20 cellular contexts compared by ENCODE assay signal in genomic region chr13:29564828-29565227, GRCh38. TPM values are rescaled to one million over a fixed set of nuclear protein-coding genes. Genes with fewer than 3 reads are reported as not detected.
DNase-seq lines count a peak whose midpoint lies in the region; ATAC-seq and TF ChIP-seq lines count a peak whose summit lies in the region.
"Had no signal": no experiment of that assay in that cellular context is flagged by ENCODE, and none has a peak within 500 bp of the region (broad histone marks: within the 10 kb centered on the region; RNA-seq: fewer than 3 reads in every experiment).

No MANE protein-coding gene starts in this region.

- intact Hi-C loops in IMR-90 (cut with micrococcal nuclease), result no loop called here
- intact Hi-C loops in PC-9 (cut with micrococcal nuclease; ENCODE audit: unreplicated experiment), result no loop called here

- H3K56ac ChIP-seq in IMR-90 (ENCODE audit: extremely low read depth, insufficient read depth, low read length), result no peak overlapping the region

- H2AK9ac ChIP-seq in IMR-90 (replicated peaks; ENCODE audit: low read depth, low read length, poor library complexity), result no peak overlapping the region

- H3K9me2 ChIP-seq in PC-9 (ENCODE audit: insufficient read depth), result no peaks in the 10 kb centered on the region

- H3K27ac ChIP-seq in IMR-90 (ENCODE audit: insufficient read depth, low read length) (no peak overlapping the region), foreskin keratinocyte (no peak overlapping the region), PC-9 (no peak overlapping the region)
- H3K27ac ChIP-seq: left lung, psoas muscle, thyroid gland had no signal

- H3K4me3 ChIP-seq in AG09309 (ENCODE audit: control insufficient read depth, low read depth, low read length) (no peak overlapping the region), IMR-90 (ENCODE audit: insufficient read depth, low read depth, low read length) (no peak overlapping the region), astrocyte of the spinal cord (ENCODE audit: low read depth, low read length) (no peak overlapping the region), PC-9 (no peak overlapping the region)
- H3K4me3 ChIP-seq: left lung, psoas muscle, thyroid gland had no signal

- H4K91ac ChIP-seq in IMR-90 (ENCODE audit: insufficient read depth, low read depth, low read length), result no peak overlapping the region

- H3K4me2 ChIP-seq in IMR-90 (ENCODE audit: low read depth, low read length) (no peak overlapping the region), PC-9 (no peak overlapping the region)

- H3K9me1 ChIP-seq in IMR-90 (ENCODE audit: insufficient read depth, low read length), result peaks cover 33% of the 10 kb centered on the region

- H3K18ac ChIP-seq in IMR-90 (ENCODE audit: low read depth, low read length), result no peak overlapping the region

- no peaks in the 10 kb centered on the region for H3K36me3 ChIP-seq in IMR-90 (ENCODE audit: control insufficient read depth, insufficient read depth, low read length)
- 0 out of 2 replicates have a peak, but pooled peaks cover 5% of the 10 kb centered on the region for H3K36me3 ChIP-seq in PC-9 (ENCODE audit: low read depth)
- H3K36me3 ChIP-seq: left lung, thyroid gland had no signal

- no peak overlapping the region for H3K9ac ChIP-seq in IMR-90 (ENCODE audit: low read depth, low read length)

- TF ChIP-seq POLR2A in IMR-90 (IDR thresholded peaks at IDR 0.05; ENCODE audit: low read depth, low read length), result no peak

- dilution Hi-C loops in IMR-90 (cut with HindIII; ENCODE audit: low sequenced_read_pairs, unreplicated experiment), result no loop called here

- H2AK5ac ChIP-seq in IMR-90 (ENCODE audit: low read depth, low read length), result no peak overlapping the region

- peaks cover 27 to 89% of the 10 kb centered on the region in 2 experiments for H3K79me1 ChIP-seq in IMR-90 (ENCODE audit: low read depth in 1 of 2, low read length in 2 of 2)

- H3K4me1 ChIP-seq in IMR-90 (ENCODE audit: control insufficient read depth, insufficient read depth, low read length) (peaks cover 9% of the 10 kb centered on the region), foreskin keratinocyte (peaks cover 45% of the 10 kb centered on the region), PC-9 (replicated peaks; ENCODE audit: insufficient read depth) (no peaks in the 10 kb centered on the region)
- H3K4me1 ChIP-seq: left lung, psoas muscle had no signal

- H3K9me3 ChIP-seq in IMR-90 (ENCODE audit: control insufficient read depth, insufficient read depth, low read length) (no peaks in the 10 kb centered on the region), PC-9 (ENCODE audit: insufficient read depth, low read depth) (no peaks in the 10 kb centered on the region)
- H3K9me3 ChIP-seq: left lung, psoas muscle, thyroid gland had no signal

- H3F3A ChIP-seq in PC-9 (ENCODE audit: insufficient read depth, low read depth), result peaks cover 18% of the 10 kb centered on the region; the same call in 1 of the 2 replicates

- no peak overlapping the region for H4K5ac ChIP-seq in IMR-90 (ENCODE audit: low read depth, low read length)

- no peak for TF ChIP-seq RAD21 in IMR-90 (IDR thresholded peaks at IDR 0.05; ENCODE audit: low read length)

- H2AFZ ChIP-seq in IMR-90 (replicated peaks; ENCODE audit: low read length, poor library complexity) (no peak overlapping the region), PC-9 (no peak overlapping the region)

- H4K20me1 ChIP-seq in IMR-90 (ENCODE audit: insufficient read depth, low read length) (peaks cover 97% of the 10 kb centered on the region), PC-9 (ENCODE audit: insufficient read depth) (peaks cover 99% of the 10 kb centered on the region)

- POLR2A ChIA-PET in IMR-90 (lab: Charles Lee; ENCODE audit: unreplicated experiment), result interaction anchor here (0.6 kb wide), 2 partner anchors 22 to 1425 kb away, joined by 3 to 6 read pairs; no protein-coding TSS in a partner anchor
- POLR2A ChIA-PET in PC-9 (lab: Charles Lee; ENCODE audit: unreplicated experiment), result no interaction called here

- TF ChIP-seq CTCF in AG09309 (IDR thresholded peaks at IDR 0.05; ENCODE audit: control insufficient read depth, insufficient read depth, low read depth, low read length, missing control alignments), result peak; percentile 15
- peak; percentile 23; the same call in 1 of the 2 replicates for TF ChIP-seq CTCF in IMR-90 (conservative IDR thresholded peaks at IDR 0.05; ENCODE audit: low read depth, low read length)
- peak; percentile 14 for TF ChIP-seq CTCF in astrocyte of the spinal cord (IDR thresholded peaks at IDR 0.05; ENCODE audit: low read depth, low read length)
- peak; percentile 44 for TF ChIP-seq CTCF in foreskin keratinocyte (conservative IDR thresholded peaks at IDR 0.05)
- no peak for TF ChIP-seq CTCF in PC-9 (conservative IDR thresholded peaks at IDR 0.05)

- in situ Hi-C loops in IMR-90 (cut with MboI; ENCODE audit: low sequenced_read_pairs), result no loop called here
- in situ Hi-C loops in astrocyte of the spinal cord (cut with HindIII; ENCODE audit: low sequenced_read_pairs), result no loop called here

- no peak for ATAC-seq in IMR-90 (ENCODE audit: low read depth)
- ATAC-seq in foreskin keratinocyte, result no peak
- ATAC-seq in HG03108 (IDR thresholded peaks at IDR 0.05; ENCODE audit: unreplicated experiment), result no peak
- ATAC-seq in HG03457 (IDR thresholded peaks at IDR 0.05; ENCODE audit: unreplicated experiment), result no peak
- ATAC-seq: left lung, psoas muscle had no signal

- no peak overlapping the region for H2BK5ac ChIP-seq in IMR-90 (ENCODE audit: low read depth, low read length, poor library complexity, severe bottlenecking)

- H3K27me3 ChIP-seq in IMR-90 (ENCODE audit: control insufficient read depth, insufficient read depth, low read length) (no peaks in the 10 kb centered on the region), foreskin keratinocyte (no peaks in the 10 kb centered on the region), PC-9 (ENCODE audit: insufficient read depth, low read depth) (no peaks in the 10 kb centered on the region)
- H3K27me3 ChIP-seq: left lung, thyroid gland had no signal

- H3K79me2 ChIP-seq in PC-9 (ENCODE audit: low read depth), result peaks cover 89% of the 10 kb centered on the region

- no peak overlapping the region for H2BK20ac ChIP-seq in IMR-90 (ENCODE audit: low read depth, low read length)

- DNase-seq in AG09309 (ENCODE audit: low read depth) (no peak), IMR-90 (no peak), astrocyte of the spinal cord (ENCODE audit: low read depth, low spot score) (no peak), foreskin keratinocyte (no peak), NCI-H2196 treated with DMSO at 0.1 percent for 48 hours (lab: John Stamatoyannopoulos, UW; ENCODE audit: unreplicated experiment) (no peak), PC-9 (no peak)
- DNase-seq: activated CD4-positive, alpha-beta T cell treated with anti-CD3 and anti-CD28 coated beads for 4 hours; DMS79 treated with DMSO at 0.1 percent for 48 hours; glutamatergic neuron; left lung; NCI-H1105; NCI-H2081 treated with DMSO at 0.1 percent for 48 hours; psoas muscle; SHP77; small intestine; stimulated activated naive CD4-positive, alpha-beta T cell treated with Interleukin-2 at 50 U/mL for 16 hours; T-helper 1 cell; thyroid gland had no signal

- H3K4ac ChIP-seq in IMR-90 (ENCODE audit: low read depth, low read length), result no peak overlapping the region

- no peak overlapping the region for H2BK120ac ChIP-seq in IMR-90 (ENCODE audit: low read depth, low read length)

- no peak overlapping the region for H4K8ac ChIP-seq in IMR-90 (ENCODE audit: low read depth in 2 of 2, low read length in 2 of 2)

- no peak overlapping the region for H2BK15ac ChIP-seq in IMR-90 (ENCODE audit: low read depth, low read length)

- BruUV-seq in IMR-90 (replicated peaks; lab: Mats Ljungman, UMichigan), result no TSS peak
- BruUV-seq in PC-9 (replicated peaks; lab: Mats Ljungman, UMichigan), result no TSS peak

- no peak overlapping the region for H3K14ac ChIP-seq in IMR-90 (replicated peaks; ENCODE audit: low read depth, low read length)

- H3K23ac ChIP-seq in IMR-90 (ENCODE audit: low read depth, low read length), result no peak overlapping the region

- CTCF ChIA-PET in IMR-90 (lab: Yijun Ruan, JAX), result interaction anchor here (0.6 to 1.5 kb wide), 4 partner anchors 9 to 787 kb away, joined by 3 to 6 read pairs (median 4); no protein-coding TSS in a partner anchor
- CTCF ChIA-PET in PC-9 (lab: Charles Lee), result no interaction called here

TF ChIP-seq in IMR-90, 13 proteins besides CTCF, POLR2A, EP300 and RAD21 (continues in another document):
- TF ChIP-seq RCOR1 (IDR thresholded peaks at IDR 0.05; ENCODE audit: insufficient replicate concordance, low read length) (no peak), CEBPB (IDR thresholded peaks at IDR 0.05; ENCODE audit: low read depth, low read length) (no peak), CHD1 (IDR thresholded peaks at IDR 0.05; ENCODE audit: low read depth, low read length) (no peak), FOS (IDR thresholded peaks at IDR 0.05; ENCODE audit: low read depth, low read length) (no peak), USF2 (IDR thresholded peaks at IDR 0.05; ENCODE audit: low read depth, low read length) (no peak), RFX5 (IDR thresholded peaks at IDR 0.05; ENCODE audit: low read depth, low read length) (no peak), NFE2L2 (IDR thresholded peaks at IDR 0.05; ENCODE audit: low read depth, low read length) (no peak), SMC3 (IDR thresholded peaks at IDR 0.05; ENCODE audit: low read depth, low read length) (no peak), MAZ (IDR thresholded peaks at IDR 0.05; ENCODE audit: borderline replicate concordance, low read depth, low read length) (no peak)

RNA-seq across cellular contexts. Expression of gene SLC7A1, which starts 30.7 kb away (rescaled TPM):
- total RNA-seq in IMR-90 (2012; rRNA removed), result 9.7 and 10.3 TPM in 2 replicates
- polyA plus RNA-seq in IMR-90 (2012; rRNA removed), result 20.4 and 22.3 TPM in 2 replicates
- polyA plus RNA-seq in IMR-90 (2012; cell fraction: cytosol; rRNA removed), result 10.1 and 16.9 TPM in 2 replicates
- polyA plus RNA-seq in IMR-90 (2012; cell fraction: nucleus; rRNA removed; ENCODE audit: low replicate concordance), result 25.5 and 27.8 TPM in 2 replicates
- 69.8 and 76.2 TPM in 2 replicates for total RNA-seq in foreskin keratinocyte
- polyA plus RNA-seq in foreskin keratinocyte, result 20.2 and 25.3 TPM in 2 replicates
- 55.4 and 62.8 TPM in 2 replicates for total RNA-seq in PC-9 (2021)
